Comparison of ENCODE assay signal across 9 cellular contexts in genomic region chr16:84266451-84266850, GRCh38. TPM values are rescaled to one million over a fixed set of nuclear protein-coding genes. Genes with fewer than 3 reads are reported as not detected.
A peak's percentile ranks its signal among the peaks of the same experiment; 100 is the strongest.
DNase-seq lines count a peak whose midpoint lies in the region; ATAC-seq and TF ChIP-seq lines count a peak whose summit lies in the region.
"Had no signal": no experiment of that assay in that cellular context is flagged by ENCODE, and none has a peak within 500 bp of the region (broad histone marks: within the 10 kb centered on the region; RNA-seq: fewer than 3 reads in every experiment).

No MANE protein-coding gene starts in this region.

- no peaks in the 10 kb centered on the region for H3K4me1 ChIP-seq in heart left ventricle

- POLR2A ChIA-PET in activated CD4-positive, alpha-beta memory T cell treated with anti-CD3 and anti-CD28 coated beads, Interleukin-2, amount 10 ng/mL, durations not matched to agents 7 days and 5 days (lab: Charles Lee): no interaction called here

- H3K9me3 Mint-ChIP-seq in activated CD4-positive, alpha-beta memory T cell treated with anti-CD3 and anti-CD28 coated beads, Interleukin-2, amount 10 ng/mL, durations not matched to agents 7 days and 5 days: no peaks in the 10 kb centered on the region

- H3K36me3 Mint-ChIP-seq in activated CD4-positive, alpha-beta memory T cell treated with anti-CD3 and anti-CD28 coated beads, Interleukin-2, amount 10 ng/mL, durations not matched to agents 7 days and 5 days (ENCODE audit: low read depth): no peaks in the 10 kb centered on the region

- no peak for TF ChIP-seq POLR2A in heart left ventricle (IDR thresholded peaks at IDR 0.05)

- no peaks in the 10 kb centered on the region for H3K4me1 Mint-ChIP-seq in activated CD4-positive, alpha-beta memory T cell treated with anti-CD3 and anti-CD28 coated beads, Interleukin-2, amount 10 ng/mL, durations not matched to agents 7 days and 5 days

- no peak overlapping the region for H3K4me3 ChIP-seq in MG63
- H3K4me3 ChIP-seq in heart left ventricle: no peak overlapping the region

- ATAC-seq in heart left ventricle (peak; percentile 88 to 98 (median 95)), HG02973 (IDR thresholded peaks at IDR 0.05; ENCODE audit: unreplicated experiment) (no peak)

- no peak overlapping the region for H3K27ac ChIP-seq in heart left ventricle

- WGBS in heart left ventricle, 4 donors: 31 to 42% (median 35%) methylated on average over 4 of the region's 4 CpGs

- H3K27me3 ChIP-seq in MG63: no peaks in the 10 kb centered on the region
- peaks cover 0 to 5% (median 0%) of the 10 kb centered on the region in 9 donors for H3K27me3 ChIP-seq in heart left ventricle

- H3K27ac Mint-ChIP-seq in activated CD4-positive, alpha-beta memory T cell treated with anti-CD3 and anti-CD28 coated beads, Interleukin-2, amount 10 ng/mL, durations not matched to agents 7 days and 5 days: no peak overlapping the region

- no peak overlapping the region for H3K4me3 Mint-ChIP-seq in activated CD4-positive, alpha-beta memory T cell treated with anti-CD3 and anti-CD28 coated beads, Interleukin-2, amount 10 ng/mL, durations not matched to agents 7 days and 5 days

- H3K9me3 ChIP-seq in MG63 (no peaks in the 10 kb centered on the region), heart left ventricle (no peaks in the 10 kb centered on the region)

- CTCF ChIA-PET in activated CD4-positive, alpha-beta memory T cell treated with anti-CD3 and anti-CD28 coated beads, Interleukin-2, amount 10 ng/mL, durations not matched to agents 7 days and 5 days (lab: Charles Lee): interaction anchor here (3.2 kb wide), 1 partner anchor 11 kb away, joined by 19 read pairs; no protein-coding TSS in a partner anchor

- no peak for TF ChIP-seq CTCF in heart left ventricle (IDR thresholded peaks at IDR 0.05)

- H3K36me3 ChIP-seq in MG63 (no peaks in the 10 kb centered on the region), heart left ventricle (no peaks in the 10 kb centered on the region)

- intact Hi-C loops in heart left ventricle (cut with DNase I): no loop called here

- H3K27me3 Mint-ChIP-seq in activated CD4-positive, alpha-beta memory T cell treated with anti-CD3 and anti-CD28 coated beads, Interleukin-2, amount 10 ng/mL, durations not matched to agents 7 days and 5 days: peaks cover 3% of the 10 kb centered on the region

- DNase-seq in activated CD8-positive, alpha-beta memory T cell treated with anti-CD3 and anti-CD28 coated beads, Interleukin-2, amount 50 U/mL, for 48 hours: peak; percentile 53
- no peak for DNase-seq in activated CD8-positive, alpha-beta memory T cell treated with anti-CD3 and anti-CD28 coated beads for 24 hours
- DNase-seq in MG63 (peak; percentile 50), heart left ventricle (peak in 4 of 5 donors; percentile 38 to 61 (median 48)), retina (peak; percentile 78), GM19238 (ENCODE audit: insufficient read length, low spot score) (no peak)
- DNase-seq in activated CD4-positive, alpha-beta memory T cell treated with anti-CD3 and anti-CD28 coated beads, Interleukin-2, amount 10 ng/mL, durations not matched to agents 7 days and 5 days: peak; percentile 24

RNA-seq across cellular contexts. Expression of gene KCNG4, which starts 26.6 kb away (rescaled TPM):
- total RNA-seq in MG63 (2014; rRNA removed; shearing (Covaris generic); ENCODE audit: low replicate concordance): not detected in 2 replicates
- not detected for total RNA-seq in activated CD4-positive, alpha-beta memory T cell treated with anti-CD3 and anti-CD28 coated beads, Interleukin-2, amount 10 ng/mL, durations not matched to agents 7 days and 5 days
- total RNA-seq in heart left ventricle: not detected
- polyA plus RNA-seq in heart left ventricle: not detected
- total RNA-seq: activated CD8-positive, alpha-beta memory T cell treated with anti-CD3 and anti-CD28 coated beads for 36 hours had no signal

RNA-seq across cellular contexts. Expression of gene WFDC1, which starts 28.2 kb away (rescaled TPM):
- total RNA-seq in MG63 (2014; rRNA removed; shearing (Covaris generic); ENCODE audit: low replicate concordance): 0.40 TPM in 1 of 2 replicates, not detected in the other
- not detected for total RNA-seq in activated CD4-positive, alpha-beta memory T cell treated with anti-CD3 and anti-CD28 coated beads, Interleukin-2, amount 10 ng/mL, durations not matched to agents 7 days and 5 days
- total RNA-seq in heart left ventricle: 1 to 10 TPM in 6 of 9 donors, under 1 TPM in 3; 0.50 to 5.4 (median 1.6) TPM
- 1 to 10 TPM; 1.2 to 2.1 TPM for polyA plus RNA-seq in heart left ventricle
- total RNA-seq: activated CD8-positive, alpha-beta memory T cell treated with anti-CD3 and anti-CD28 coated beads for 36 hours had no signal

Comparison
In these comparisons a context has a peak if more than half of its experiments do, and no peak if none do; other contexts are left out.
1. DNase-seq: peak in activated CD8-positive, alpha-beta memory T cell treated with anti-CD3 and anti-CD28 coated beads, Interleukin-2, amount 50 U/mL, for 48 hours (single experiment), MG63 (single experiment), activated CD4-positive, alpha-beta memory T cell treated with anti-CD3 and anti-CD28 coated beads, Interleukin-2, amount 10 ng/mL, durations not matched to agents 7 days and 5 days (single experiment), heart left ventricle (4 of 5) and retina (single experiment); none in activated CD8-positive, alpha-beta memory T cell treated with anti-CD3 and anti-CD28 coated beads for 24 hours (single experiment) and GM19238 (single experiment).